In the genomic region with DNA sequence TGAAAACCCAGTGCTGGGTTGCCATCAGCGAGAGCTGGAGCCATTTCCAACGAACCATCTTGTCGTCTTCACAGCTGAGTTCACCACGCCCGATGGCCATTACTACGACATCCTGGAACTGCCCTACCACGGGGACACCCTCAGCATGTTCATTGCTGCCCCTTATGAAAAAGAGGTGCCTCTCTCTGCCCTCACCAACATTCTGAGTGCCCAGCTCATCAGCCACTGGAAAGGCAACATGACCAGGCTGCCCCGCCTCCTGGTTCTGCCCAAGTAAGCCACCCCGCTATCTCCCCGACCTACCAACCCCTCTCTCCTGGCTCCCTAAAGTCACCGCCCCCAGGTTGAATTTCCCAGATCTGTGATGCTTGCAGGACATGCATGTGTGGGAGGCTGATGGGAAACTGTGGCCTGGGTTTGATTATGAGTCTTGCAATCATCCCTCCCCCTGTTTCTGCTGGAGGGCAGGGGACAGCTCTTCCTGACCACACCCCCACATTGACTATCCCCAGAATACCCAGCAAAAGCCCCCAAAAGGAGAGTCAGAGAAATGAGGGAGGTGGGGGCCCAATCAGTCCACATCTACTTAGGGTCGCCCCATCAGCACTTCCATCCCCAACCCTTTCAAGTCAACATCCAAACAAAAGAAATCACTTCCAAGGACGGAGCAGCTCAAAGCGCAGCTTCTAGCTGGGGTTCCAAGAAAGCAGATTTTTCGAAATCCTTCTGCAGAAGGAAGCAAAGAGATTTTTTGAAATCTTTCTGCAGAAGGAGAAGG, we compare ENCODE assay signal across 1 cellular context.
TF ChIP-seq lines count a peak whose summit lies in the region.

No MANE protein-coding gene starts in this region.

TF ChIP-seq in neural cell, 6 proteins besides CTCF, POLR2A, EP300 and RAD21 (continued from another document):
- TF ChIP-seq, protein P1, sequence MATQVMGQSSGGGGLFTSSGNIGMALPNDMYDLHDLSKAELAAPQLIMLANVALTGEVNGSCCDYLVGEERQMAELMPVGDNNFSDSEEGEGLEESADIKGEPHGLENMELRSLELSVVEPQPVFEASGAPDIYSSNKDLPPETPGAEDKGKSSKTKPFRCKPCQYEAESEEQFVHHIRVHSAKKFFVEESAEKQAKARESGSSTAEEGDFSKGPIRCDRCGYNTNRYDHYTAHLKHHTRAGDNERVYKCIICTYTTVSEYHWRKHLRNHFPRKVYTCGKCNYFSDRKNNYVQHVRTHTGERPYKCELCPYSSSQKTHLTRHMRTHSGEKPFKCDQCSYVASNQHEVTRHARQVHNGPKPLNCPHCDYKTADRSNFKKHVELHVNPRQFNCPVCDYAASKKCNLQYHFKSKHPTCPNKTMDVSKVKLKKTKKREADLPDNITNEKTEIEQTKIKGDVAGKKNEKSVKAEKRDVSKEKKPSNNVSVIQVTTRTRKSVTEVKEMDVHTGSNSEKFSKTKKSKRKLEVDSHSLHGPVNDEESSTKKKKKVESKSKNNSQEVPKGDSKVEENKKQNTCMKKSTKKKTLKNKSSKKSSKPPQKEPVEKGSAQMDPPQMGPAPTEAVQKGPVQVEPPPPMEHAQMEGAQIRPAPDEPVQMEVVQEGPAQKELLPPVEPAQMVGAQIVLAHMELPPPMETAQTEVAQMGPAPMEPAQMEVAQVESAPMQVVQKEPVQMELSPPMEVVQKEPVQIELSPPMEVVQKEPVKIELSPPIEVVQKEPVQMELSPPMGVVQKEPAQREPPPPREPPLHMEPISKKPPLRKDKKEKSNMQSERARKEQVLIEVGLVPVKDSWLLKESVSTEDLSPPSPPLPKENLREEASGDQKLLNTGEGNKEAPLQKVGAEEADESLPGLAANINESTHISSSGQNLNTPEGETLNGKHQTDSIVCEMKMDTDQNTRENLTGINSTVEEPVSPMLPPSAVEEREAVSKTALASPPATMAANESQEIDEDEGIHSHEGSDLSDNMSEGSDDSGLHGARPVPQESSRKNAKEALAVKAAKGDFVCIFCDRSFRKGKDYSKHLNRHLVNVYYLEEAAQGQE (IDR thresholded peaks at IDR 0.05; ENCODE audit: borderline replicate concordance) = no peak
- no peak for TF ChIP-seq EZH2 (IDR thresholded peaks at IDR 0.05; ENCODE audit: borderline replicate concordance, insufficient read depth, low read length, poor library complexity, severe bottlenecking)
- TF ChIP-seq POLR2AphosphoS5 (IDR thresholded peaks at IDR 0.05) = no peak
